Comparison of ENCODE assay signal across 21 cellular contexts in the genomic region with DNA sequence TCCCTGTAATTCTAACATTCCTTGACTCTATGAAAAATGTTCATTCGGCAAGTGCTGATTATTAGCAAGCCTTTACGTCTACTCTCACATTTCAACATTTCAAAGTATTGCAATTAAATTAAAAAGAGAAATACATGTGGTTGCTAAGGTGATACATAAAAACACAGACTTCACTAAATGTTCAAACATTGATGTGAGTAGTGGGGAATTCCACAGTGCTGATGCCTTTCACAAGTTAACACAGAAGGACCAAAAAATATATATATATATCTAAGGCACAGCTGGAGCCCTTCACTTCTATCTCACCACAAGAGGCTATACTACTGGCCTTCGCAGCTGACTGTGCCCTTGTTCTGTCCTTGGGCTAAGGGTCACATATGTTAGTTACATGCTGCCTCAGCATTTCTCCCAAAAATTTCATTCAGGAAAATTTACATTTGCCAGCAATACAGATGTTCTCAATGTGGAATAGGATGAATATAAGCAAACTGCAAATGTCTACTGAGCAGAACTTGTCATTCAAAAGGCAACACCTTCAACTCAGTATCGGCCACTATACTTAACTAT. TPM values are rescaled to one million over a fixed set of nuclear protein-coding genes. Genes with fewer than 3 reads are reported as not detected.
DNase-seq lines count a peak whose midpoint lies in the region; ATAC-seq, FAIRE-seq and TF ChIP-seq lines count a peak whose summit lies in the region.
"Had no signal": no experiment of that assay in that cellular context is flagged by ENCODE, and none has a peak within 500 bp of the region (broad histone marks: within the 10 kb centered on the region; RNA-seq: fewer than 3 reads in every experiment).

No MANE protein-coding gene starts in this region.

- FAIRE-seq in A549 (lab: Jason Lieb, UNC) (no peak), RCC 7860 (lab: Jason Lieb, UNC) (no peak)
- FAIRE-seq: G401.6, GM12891, HTR-8/SVneo had no signal

- H3K9me3 ChIP-seq in A549: no peaks in the 10 kb centered on the region
- H3K9me3 ChIP-seq in PC-3 (ENCODE audit: low read length): no peaks in the 10 kb centered on the region
- H3K9me3 ChIP-seq: BE2C, HAP-1 had no signal

- H3K4me1 ChIP-seq in A549 (no peaks in the 10 kb centered on the region), PC-3 (ENCODE audit: insufficient read depth, low read length) (peaks cover 5% of the 10 kb centered on the region; the same call in 1 of the 2 replicates)
- H3K4me1 ChIP-seq: BE2C had no signal

- no peaks in the 10 kb centered on the region for H3F3A ChIP-seq in PC-3 (ENCODE audit: low read length, unreplicated experiment)

- DNase-seq in A549 (ENCODE audit: low read depth in 1 of 2, low spot score in 1 of 2): no peak
- no peak for DNase-seq in PC-3
- DNase-seq in choroid plexus epithelial cell (ENCODE audit: low read depth): peak; percentile 45
- peak; percentile 30 for DNase-seq in renal cortical epithelial cell (ENCODE audit: low read depth)
- no peak for DNase-seq in NCI-H345 treated with DMSO at 0.1 percent for 48 hours (lab: John Stamatoyannopoulos, UW; ENCODE audit: unreplicated experiment)
- no peak for DNase-seq in RCC 7860 (ENCODE audit: low spot score)
- DNase-seq: ACHN; BE2C; C1 segment of cervical spinal cord; CD4-positive, CD25-positive, alpha-beta regulatory T cell; CD8-positive, alpha-beta memory T cell; COR-L47; DMS 273 treated with DMSO at 0.1 percent for 48 hours; DMS53; GM23248 had no signal

- intact Hi-C loops in PC-3 (cut with micrococcal nuclease): no loop called here

- H3K4me2 ChIP-seq in A549: no peak overlapping the region
- H3K4me2 ChIP-seq in PC-3 (ENCODE audit: low read length): no peak overlapping the region

- no TSS peak for BruUV-seq in PC-3 (replicated peaks; lab: Mats Ljungman, UMichigan)

- no peaks in the 10 kb centered on the region for H3K79me2 ChIP-seq in PC-3 (ENCODE audit: low read length)

- TF ChIP-seq EP300 in A549 (IDR thresholded peaks at IDR 0.05): no peak

- 62% methylated on average over 4 of the region's 4 CpGs for WGBS in A549 (ENCODE audit: missing lambda C conversion rate)

- no peak for TF ChIP-seq POLR2A in A549 (IDR thresholded peaks at IDR 0.05; ENCODE audit: low read length)

- H3K27ac ChIP-seq in A549 (no peak overlapping the region), PC-3 (ENCODE audit: low read length) (peak overlapping the region; percentile 27; the same call in 1 of the 2 replicates)
- H3K27ac ChIP-seq: GM23248 had no signal

- POLR2A ChIA-PET in A549 (lab: Yijun Ruan, JAX) (no interaction called here), PC-3 (lab: Charles Lee; ENCODE audit: unreplicated experiment) (no interaction called here)

- TF ChIP-seq RAD21 in A549 (conservative IDR thresholded peaks at IDR 0.05 in 1 of 2, IDR thresholded peaks at IDR 0.05 in 1 of 2): no peak

- H3K9ac ChIP-seq in PC-3 (ENCODE audit: low read length): no peak overlapping the region
- H3K9ac ChIP-seq: GM23248 had no signal

- no peak overlapping the region for H2AFZ ChIP-seq in PC-3 (ENCODE audit: low read length)
- H2AFZ ChIP-seq: GM23248 had no signal

- H3K4me3 ChIP-seq in A549 (no peak overlapping the region), PC-3 (ENCODE audit: low read length) (no peak overlapping the region), choroid plexus epithelial cell (ENCODE audit: low read depth, low read length) (no peak overlapping the region)
- H3K4me3 ChIP-seq: GM23248, HAP-1 had no signal

- H3K27me3 ChIP-seq in PC-3 (ENCODE audit: low read length): no peaks in the 10 kb centered on the region

- TF ChIP-seq CTCF in A549 (IDR thresholded peaks at IDR 0.05): no peak
- no peak for TF ChIP-seq CTCF in PC-3 (conservative IDR thresholded peaks at IDR 0.05; ENCODE audit: low read depth, low read length)
- no peak for TF ChIP-seq CTCF in choroid plexus epithelial cell (conservative IDR thresholded peaks at IDR 0.05; ENCODE audit: low read depth, low read length)

- H3K36me3 ChIP-seq in PC-3 (ENCODE audit: low read depth, low read length): no peaks in the 10 kb centered on the region
- H3K36me3 ChIP-seq: BE2C, HAP-1 had no signal

- H3K9me2 ChIP-seq in PC-3 (replicated peaks; ENCODE audit: low read length): no peaks in the 10 kb centered on the region

- CTCF ChIA-PET in A549 (lab: Yijun Ruan, JAX) (no interaction called here), PC-3 (lab: Charles Lee) (no interaction called here)

- ATAC-seq in A549: no peak
- ATAC-seq in PC-3: no peak
- no peak for ATAC-seq in HG02642 (IDR thresholded peaks at IDR 0.05; ENCODE audit: poor library complexity, unreplicated experiment)

- no peaks in the 10 kb centered on the region for H4K20me1 ChIP-seq in PC-3 (ENCODE audit: low read length)

TF ChIP-seq in A549, 52 proteins besides CTCF, POLR2A, EP300 and RAD21:
- TF ChIP-seq, protein P1, sequence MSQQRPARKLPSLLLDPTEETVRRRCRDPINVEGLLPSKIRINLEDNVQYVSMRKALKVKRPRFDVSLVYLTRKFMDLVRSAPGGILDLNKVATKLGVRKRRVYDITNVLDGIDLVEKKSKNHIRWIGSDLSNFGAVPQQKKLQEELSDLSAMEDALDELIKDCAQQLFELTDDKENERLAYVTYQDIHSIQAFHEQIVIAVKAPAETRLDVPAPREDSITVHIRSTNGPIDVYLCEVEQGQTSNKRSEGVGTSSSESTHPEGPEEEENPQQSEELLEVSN (IDR thresholded peaks at IDR 0.05; ENCODE audit: borderline replicate concordance, low read depth): no peak
- no peak for TF ChIP-seq HOXB5 (CRISPR knock-in tag; IDR thresholded peaks at IDR 0.05)
- no peak for TF ChIP-seq TFCP2L1 (CRISPR knock-in tag; IDR thresholded peaks at IDR 0.05)
- no peak for TF ChIP-seq GATA3 (IDR thresholded peaks at IDR 0.05; ENCODE audit: borderline replicate concordance)
- TF ChIP-seq, protein P2, sequence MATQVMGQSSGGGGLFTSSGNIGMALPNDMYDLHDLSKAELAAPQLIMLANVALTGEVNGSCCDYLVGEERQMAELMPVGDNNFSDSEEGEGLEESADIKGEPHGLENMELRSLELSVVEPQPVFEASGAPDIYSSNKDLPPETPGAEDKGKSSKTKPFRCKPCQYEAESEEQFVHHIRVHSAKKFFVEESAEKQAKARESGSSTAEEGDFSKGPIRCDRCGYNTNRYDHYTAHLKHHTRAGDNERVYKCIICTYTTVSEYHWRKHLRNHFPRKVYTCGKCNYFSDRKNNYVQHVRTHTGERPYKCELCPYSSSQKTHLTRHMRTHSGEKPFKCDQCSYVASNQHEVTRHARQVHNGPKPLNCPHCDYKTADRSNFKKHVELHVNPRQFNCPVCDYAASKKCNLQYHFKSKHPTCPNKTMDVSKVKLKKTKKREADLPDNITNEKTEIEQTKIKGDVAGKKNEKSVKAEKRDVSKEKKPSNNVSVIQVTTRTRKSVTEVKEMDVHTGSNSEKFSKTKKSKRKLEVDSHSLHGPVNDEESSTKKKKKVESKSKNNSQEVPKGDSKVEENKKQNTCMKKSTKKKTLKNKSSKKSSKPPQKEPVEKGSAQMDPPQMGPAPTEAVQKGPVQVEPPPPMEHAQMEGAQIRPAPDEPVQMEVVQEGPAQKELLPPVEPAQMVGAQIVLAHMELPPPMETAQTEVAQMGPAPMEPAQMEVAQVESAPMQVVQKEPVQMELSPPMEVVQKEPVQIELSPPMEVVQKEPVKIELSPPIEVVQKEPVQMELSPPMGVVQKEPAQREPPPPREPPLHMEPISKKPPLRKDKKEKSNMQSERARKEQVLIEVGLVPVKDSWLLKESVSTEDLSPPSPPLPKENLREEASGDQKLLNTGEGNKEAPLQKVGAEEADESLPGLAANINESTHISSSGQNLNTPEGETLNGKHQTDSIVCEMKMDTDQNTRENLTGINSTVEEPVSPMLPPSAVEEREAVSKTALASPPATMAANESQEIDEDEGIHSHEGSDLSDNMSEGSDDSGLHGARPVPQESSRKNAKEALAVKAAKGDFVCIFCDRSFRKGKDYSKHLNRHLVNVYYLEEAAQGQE (IDR thresholded peaks at IDR 0.05): no peak
- no peak for TF ChIP-seq ESRRA (IDR thresholded peaks at IDR 0.05; ENCODE audit: borderline replicate concordance, low read length)
- TF ChIP-seq MAFK (IDR thresholded peaks at IDR 0.05; ENCODE audit: partially characterized antibody): peak; percentile 65

RNA-seq across cellular contexts. Expression of a gene that starts 13.9 kb away (rescaled TPM):
- polyA plus RNA-seq in A549 (2011; rRNA removed) (0.18 and 0.26 TPM in 2 replicates), A549 (2017; fragmentation: RNase III; extraction: RNeasy Plus Mini Kit Qiagen cat#74134 plus additional on column Dnase treatment) (0.21 to 0.33 TPM (median 0.25 TPM) in 3 replicates)
- 0.03 and 0.05 TPM in 2 replicates for polyA plus RNA-seq in A549 (2012; cell fraction: cytosol; rRNA removed)
- polyA plus RNA-seq in A549 (2012; cell fraction: nucleus; rRNA removed): 0.05 and 0.11 TPM in 2 replicates
- polyA minus RNA-seq in A549 (2011; rRNA and poly(A)+ RNA removed): 0.21 and 0.88 TPM in 2 replicates
- total RNA-seq in PC-3 (2014; rRNA removed) (1.0 and 1.1 TPM in 2 replicates), renal cortical epithelial cell (4.3 and 47.5 TPM in 2 replicates)
- total RNA-seq: A172; CD4-positive, CD25-positive, alpha-beta regulatory T cell; CD8-positive, alpha-beta memory T cell; GM23248 had no signal
- polyA plus RNA-seq: CD4-positive, CD25-positive, alpha-beta regulatory T cell; CD8-positive, alpha-beta memory T cell; GM23248 had no signal

Comparison
In these comparisons a context has a peak if more than half of its experiments do, and no peak if none do; other contexts are left out.
1. DNase-seq: peak in choroid plexus epithelial cell (single experiment) and renal cortical epithelial cell (single experiment); none in A549 (0 of 2), PC-3 (single experiment), NCI-H345 treated with DMSO at 0.1 percent for 48 hours (single experiment) and RCC 7860 (single experiment).